Comparison of ENCODE assay signal across 16 cellular contexts in genomic region chr1:119871881-119872280, GRCh38. TPM values are rescaled to one million over a fixed set of nuclear protein-coding genes. Genes with fewer than 3 reads are reported as not detected.
DNase-seq lines count a peak whose midpoint lies in the region; ATAC-seq and TF ChIP-seq lines count a peak whose summit lies in the region.
"Had no signal": no experiment of that assay in that cellular context is flagged by ENCODE, and none has a peak within 500 bp of the region (broad histone marks: within the 10 kb centered on the region; RNA-seq: fewer than 3 reads in every experiment).

No MANE protein-coding gene starts in this region.

- no peak overlapping the region for H2AK9ac ChIP-seq in IMR-90 (replicated peaks; ENCODE audit: low read depth, low read length, poor library complexity)

- no peak overlapping the region for H3K14ac ChIP-seq in IMR-90 (replicated peaks; ENCODE audit: low read depth, low read length)

- no peak overlapping the region for H2BK20ac ChIP-seq in IMR-90 (ENCODE audit: low read depth, low read length)

- no peak overlapping the region; a peak in 1 of 4 replicates for H4K8ac ChIP-seq in IMR-90 (ENCODE audit: low read depth in 2 of 2, low read length in 2 of 2)

- H3K36me3 ChIP-seq in IMR-90 (ENCODE audit: control insufficient read depth, insufficient read depth, low read length) = no peaks in the 10 kb centered on the region

- H3K23ac ChIP-seq in IMR-90 (ENCODE audit: low read depth, low read length) = no peak overlapping the region

- H3K9me1 ChIP-seq in IMR-90 (ENCODE audit: insufficient read depth, low read length) = peaks cover 3% of the 10 kb centered on the region; the same call in 1 of the 2 replicates

- no CpG with 5 or more reads among the region's 4 CpGs for WGBS in IMR-90 (ENCODE audit: extremely low coverage in 2 of 2, insufficient read length in 1 of 2), 2 experiments

- H3K4ac ChIP-seq in IMR-90 (ENCODE audit: low read depth, low read length) = 0 out of 2 replicates have a peak overlapping the region, but pooled peaks have one; percentile 9

- in situ Hi-C loops in IMR-90 (cut with MboI; ENCODE audit: low sequenced_read_pairs) (no loop called here), astrocyte of the spinal cord (cut with HindIII; ENCODE audit: low sequenced_read_pairs) (no loop called here)

- peak overlapping the region; percentile 6; the same call in 1 of the 2 replicates for H2BK120ac ChIP-seq in IMR-90 (ENCODE audit: low read depth, low read length)

- TF ChIP-seq POLR2A in IMR-90 (IDR thresholded peaks at IDR 0.05; ENCODE audit: low read depth, low read length) = no peak

- no peak for TF ChIP-seq RAD21 in IMR-90 (IDR thresholded peaks at IDR 0.05; ENCODE audit: low read length)

- intact Hi-C loops in IMR-90 (cut with micrococcal nuclease) = loop anchor here (2.0 to 10.0 kb wide), 4 partner anchors 63 to 273 kb away; no protein-coding TSS in a partner anchor

- CTCF ChIA-PET in IMR-90 (lab: Yijun Ruan, JAX) = interaction anchor here (1.0 kb wide), 1 partner anchor 63 kb away, joined by 3 read pairs; no protein-coding TSS in a partner anchor

- no peak overlapping the region for H3K18ac ChIP-seq in IMR-90 (ENCODE audit: low read depth, low read length)

- H3K4me3 ChIP-seq in IMR-90 (ENCODE audit: insufficient read depth, low read depth, low read length) = no peak overlapping the region
- H3K4me3 ChIP-seq in astrocyte of the spinal cord (ENCODE audit: low read depth, low read length) = no peak overlapping the region
- no peak overlapping the region for H3K4me3 ChIP-seq in retinal pigment epithelial cell (ENCODE audit: low read length)

- no peaks in the 10 kb centered on the region for H3K27me3 ChIP-seq in IMR-90 (ENCODE audit: control insufficient read depth, insufficient read depth, low read length)

- peaks cover 9% of the 10 kb centered on the region; the same call in 1 of the 2 replicates for H3K4me1 ChIP-seq in IMR-90 (ENCODE audit: control insufficient read depth, insufficient read depth, low read length)

- H4K91ac ChIP-seq in IMR-90 (ENCODE audit: insufficient read depth, low read depth, low read length) = no peak overlapping the region

- no peak overlapping the region for H2BK5ac ChIP-seq in IMR-90 (ENCODE audit: low read depth, low read length, poor library complexity, severe bottlenecking)

- H3K27ac ChIP-seq in IMR-90 (ENCODE audit: insufficient read depth, low read length) = no peak overlapping the region
- H3K27ac ChIP-seq: KMS-11 had no signal

- H4K20me1 ChIP-seq in IMR-90 (ENCODE audit: insufficient read depth, low read length) = no peaks in the 10 kb centered on the region

- no peak overlapping the region for H3K56ac ChIP-seq in IMR-90 (ENCODE audit: extremely low read depth, insufficient read depth, low read length)

- H3K9ac ChIP-seq in IMR-90 (ENCODE audit: low read depth, low read length) = no peak overlapping the region
- H3K9ac ChIP-seq: KMS-11 had no signal

- no peak for ATAC-seq in IMR-90 (ENCODE audit: low read depth)
- ATAC-seq in HG03025 (IDR thresholded peaks at IDR 0.05; ENCODE audit: low FRiP score, unreplicated experiment) = no peak
- no peak for ATAC-seq in GM18511 (IDR thresholded peaks at IDR 0.05; ENCODE audit: unreplicated experiment)
- ATAC-seq in GM19035 (IDR thresholded peaks at IDR 0.05; ENCODE audit: unreplicated experiment) = no peak
- ATAC-seq: CD8-positive, alpha-beta T cell had no signal

- no peak overlapping the region; the same call in 1 of the 2 replicates for H4K5ac ChIP-seq in IMR-90 (ENCODE audit: low read depth, low read length)

- DNase-seq in ELR (ENCODE audit: low read depth) = peak; percentile 58
- DNase-seq in IMR-90 = peak; percentile 63
- DNase-seq in astrocyte of the spinal cord (ENCODE audit: low read depth, low spot score) = peak; percentile 46
- peak; percentile 16 for DNase-seq in retinal pigment epithelial cell (ENCODE audit: low read depth)
- DNase-seq: CD8-positive, alpha-beta T cell; NCI-H1417; NCI-H1930; NCI-H2171; NCI-H510A; SIG-M5 had no signal

- no peak overlapping the region for H3K4me2 ChIP-seq in IMR-90 (ENCODE audit: low read depth, low read length)
- H3K4me2 ChIP-seq: KMS-11 had no signal

- TF ChIP-seq CTCF in IMR-90 (conservative IDR thresholded peaks at IDR 0.05; ENCODE audit: low read depth, low read length) = no peak
- no peak for TF ChIP-seq CTCF in astrocyte of the spinal cord (IDR thresholded peaks at IDR 0.05; ENCODE audit: low read depth, low read length)
- TF ChIP-seq CTCF in retinal pigment epithelial cell (conservative IDR thresholded peaks at IDR 0.05; ENCODE audit: low read depth, low read length) = no peak

- no TSS peak for BruUV-seq in IMR-90 (replicated peaks; lab: Mats Ljungman, UMichigan)

- 0 out of 3 replicates have a peak overlapping the region, but pooled peaks have one; percentile 48 for H2BK15ac ChIP-seq in IMR-90 (ENCODE audit: low read depth, low read length)

- peak overlapping the region; percentile 65 for H2AFZ ChIP-seq in IMR-90 (replicated peaks; ENCODE audit: low read length, poor library complexity)

- no peaks in the 10 kb centered on the region for H3K79me1 ChIP-seq in IMR-90 (ENCODE audit: low read depth in 1 of 2, low read length in 2 of 2)

- dilution Hi-C loops in IMR-90 (cut with HindIII; ENCODE audit: low sequenced_read_pairs, unreplicated experiment) = no loop called here

- POLR2A ChIA-PET in IMR-90 (lab: Charles Lee; ENCODE audit: unreplicated experiment) = interaction anchor here (0.7 kb wide), 1 partner anchor 304 kb away, joined by 7 read pairs; the partner anchor contains the start of gene SEC22B

- no peaks in the 10 kb centered on the region for H3K9me3 ChIP-seq in IMR-90 (ENCODE audit: control insufficient read depth, insufficient read depth, low read length)

- H2AK5ac ChIP-seq in IMR-90 (ENCODE audit: low read depth, low read length) = no peak overlapping the region

TF ChIP-seq in IMR-90, 13 proteins besides CTCF, POLR2A, EP300 and RAD21:
- no peak for TF ChIP-seq CEBPB (IDR thresholded peaks at IDR 0.05; ENCODE audit: low read depth, low read length)
- 0 out of 2 replicates have a peak, but pooled peaks have one; percentile 24 for TF ChIP-seq BHLHE40 (IDR thresholded peaks at IDR 0.05; ENCODE audit: low read depth, low read length)
- TF ChIP-seq MAFK (IDR thresholded peaks at IDR 0.05; ENCODE audit: low read depth, low read length) = no peak

RNA-seq across cellular contexts. Expression of gene ADAM30, which starts 24.4 kb away (rescaled TPM):
- not detected in 2 replicates for total RNA-seq in IMR-90 (2012; rRNA removed)
- polyA plus RNA-seq in IMR-90 (2012; rRNA removed) = not detected in 2 replicates
- polyA plus RNA-seq in IMR-90 (2012; cell fraction: cytosol; rRNA removed) = not detected in 2 replicates
- polyA plus RNA-seq in IMR-90 (2012; cell fraction: nucleus; rRNA removed; ENCODE audit: low replicate concordance) = not detected in 2 replicates
- total RNA-seq: CD8-positive, alpha-beta T cell had no signal
- polyA plus RNA-seq: AG04450, BJ had no signal
